Comparison of ENCODE assay signal across 1 cellular context in genomic region chr15:69160141-69160975, GRCh38.
TF ChIP-seq lines count a peak whose summit lies in the region.

TSS of gene GLCE (plus strand) at chr15:69160635. CDS start at chr15:69255807, 95,172 bp downstream.

TF ChIP-seq in HepG2, 621 proteins besides CTCF, POLR2A, EP300 and RAD21 (continued from another document and continues in another):
- no peak for TF ChIP-seq ZHX2 (IDR thresholded peaks at IDR 0.05; ENCODE audit: low read depth)
- TF ChIP-seq ZHX2 (CRISPR knock-in tag; IDR thresholded peaks at IDR 0.05; ENCODE audit: borderline replicate concordance) = no peak
- no peak for TF ChIP-seq TEAD2 (CRISPR knock-in tag; IDR thresholded peaks at IDR 0.05)
- no peak for TF ChIP-seq KLF13 (CRISPR knock-in tag; IDR thresholded peaks at IDR 0.05)
- no peak for TF ChIP-seq MBD4 (IDR thresholded peaks at IDR 0.05; ENCODE audit: borderline replicate concordance, low read length)
- TF ChIP-seq TP53 (CRISPR knock-in tag; conservative IDR thresholded peaks at IDR 0.05) = no peak
- no peak for TF ChIP-seq ZNF562 (CRISPR knock-in tag; IDR thresholded peaks at IDR 0.05; ENCODE audit: borderline replicate concordance)
- no peak for TF ChIP-seq FOXJ3 (CRISPR knock-in tag; IDR thresholded peaks at IDR 0.05; ENCODE audit: borderline replicate concordance)
- TF ChIP-seq ZBTB3 (CRISPR knock-in tag; IDR thresholded peaks at IDR 0.05; ENCODE audit: borderline replicate concordance, low read depth) = no peak
- no peak for TF ChIP-seq JUNB (CRISPR knock-in tag; IDR thresholded peaks at IDR 0.05; ENCODE audit: borderline replicate concordance)
- no peak for TF ChIP-seq MTA3 (CRISPR knock-in tag; IDR thresholded peaks at IDR 0.05)
- peak; percentile 66 for TF ChIP-seq ATF1 (CRISPR knock-in tag; IDR thresholded peaks at IDR 0.05)
- TF ChIP-seq ZNF660 (CRISPR knock-in tag; IDR thresholded peaks at IDR 0.05; ENCODE audit: borderline replicate concordance, low read depth) = no peak
- no peak for TF ChIP-seq PAF1 (CRISPR knock-in tag; IDR thresholded peaks at IDR 0.05)
- TF ChIP-seq ZC3H13 (CRISPR knock-in tag; IDR thresholded peaks at IDR 0.05) = no peak
- TF ChIP-seq ZNF331 (CRISPR knock-in tag; IDR thresholded peaks at IDR 0.05) = peak; percentile 11; the same call in 1 of the 2 replicates
- TF ChIP-seq ZNF530 (CRISPR knock-in tag; IDR thresholded peaks at IDR 0.05; ENCODE audit: low read depth) = no peak
- TF ChIP-seq ETS1 (CRISPR knock-in tag; IDR thresholded peaks at IDR 0.05) = no peak
- TF ChIP-seq ZBTB34 (CRISPR knock-in tag; IDR thresholded peaks at IDR 0.05) = no peak
- peak; percentile 73 for TF ChIP-seq KAT8 (CRISPR knock-in tag; IDR thresholded peaks at IDR 0.05)
- no peak for TF ChIP-seq ZBTB39 (CRISPR knock-in tag; IDR thresholded peaks at IDR 0.05)
- no peak for TF ChIP-seq AHR (CRISPR knock-in tag; IDR thresholded peaks at IDR 0.05)
- TF ChIP-seq ZNF335 (CRISPR knock-in tag; IDR thresholded peaks at IDR 0.05) = no peak
- no peak for TF ChIP-seq HMG20A (CRISPR knock-in tag; IDR thresholded peaks at IDR 0.05; ENCODE audit: borderline replicate concordance)
- no peak for TF ChIP-seq ZNF513 (CRISPR knock-in tag; conservative IDR thresholded peaks at IDR 0.05)
- no peak for TF ChIP-seq ZNF34 (CRISPR knock-in tag; IDR thresholded peaks at IDR 0.05; ENCODE audit: borderline replicate concordance)
- TF ChIP-seq ATF2 (CRISPR knock-in tag; IDR thresholded peaks at IDR 0.05) = no peak
- TF ChIP-seq HINFP (CRISPR knock-in tag; IDR thresholded peaks at IDR 0.05; ENCODE audit: low read depth) = peak; percentile 60; the same call in 1 of the 2 replicates
- no peak for TF ChIP-seq PLSCR1 (CRISPR knock-in tag; IDR thresholded peaks at IDR 0.05; ENCODE audit: borderline replicate concordance)
- TF ChIP-seq POGZ (CRISPR knock-in tag; IDR thresholded peaks at IDR 0.05) = peak; percentile 68
- TF ChIP-seq ZNF230 (CRISPR knock-in tag; IDR thresholded peaks at IDR 0.05) = no peak
- TF ChIP-seq SOX6 (IDR thresholded peaks at IDR 0.05) = no peak
- TF ChIP-seq SOX6 (CRISPR knock-in tag; IDR thresholded peaks at IDR 0.05) = peak; percentile 32; the same call in 1 of the 2 replicates
- TF ChIP-seq FOXO4 (CRISPR knock-in tag; conservative IDR thresholded peaks at IDR 0.05) = no peak
- TF ChIP-seq NFE2 (CRISPR knock-in tag; IDR thresholded peaks at IDR 0.05) = no peak
- peak; percentile 56; the same call in 1 of the 2 replicates for TF ChIP-seq ZBTB2 (CRISPR knock-in tag; IDR thresholded peaks at IDR 0.05; ENCODE audit: low read depth)
- peak; percentile 93 for TF ChIP-seq ZNF747 (CRISPR knock-in tag; IDR thresholded peaks at IDR 0.05; ENCODE audit: borderline replicate concordance)
- TF ChIP-seq ZNF207 (IDR thresholded peaks at IDR 0.05; ENCODE audit: borderline replicate concordance) = no peak
- TF ChIP-seq MYPOP (CRISPR knock-in tag; IDR thresholded peaks at IDR 0.05) = peak; percentile 99
- no peak for TF ChIP-seq EHMT2 (IDR thresholded peaks at IDR 0.05; ENCODE audit: borderline replicate concordance, low read depth, low read length)
- no peak for TF ChIP-seq ZNF672 (CRISPR knock-in tag; IDR thresholded peaks at IDR 0.05)
